ENCODE assay signal across 1 cellular context in genomic region chr2:193841389-193842150, GRCh38.
TF ChIP-seq lines count a peak whose summit lies in the region.

No MANE protein-coding gene starts in this region.

TF ChIP-seq in HepG2, 621 proteins besides CTCF, POLR2A, EP300 and RAD21 (continued from another document):
- no peak for TF ChIP-seq MAX (IDR thresholded peaks at IDR 0.05)
- no peak for TF ChIP-seq SAP130 (CRISPR knock-in tag; IDR thresholded peaks at IDR 0.05; ENCODE audit: low read depth)
- no peak for TF ChIP-seq ARID4A (CRISPR knock-in tag; IDR thresholded peaks at IDR 0.05; ENCODE audit: borderline replicate concordance)
- TF ChIP-seq NR2F2 (IDR thresholded peaks at IDR 0.05; ENCODE audit: borderline replicate concordance, low read depth): no peak
- TF ChIP-seq THAP11 (CRISPR knock-in tag; IDR thresholded peaks at IDR 0.05): no peak
TF ChIP-seq in HepG2: peak in this region for 0.
